Comparison of ENCODE assay signal across 22 cellular contexts in the genomic region with DNA sequence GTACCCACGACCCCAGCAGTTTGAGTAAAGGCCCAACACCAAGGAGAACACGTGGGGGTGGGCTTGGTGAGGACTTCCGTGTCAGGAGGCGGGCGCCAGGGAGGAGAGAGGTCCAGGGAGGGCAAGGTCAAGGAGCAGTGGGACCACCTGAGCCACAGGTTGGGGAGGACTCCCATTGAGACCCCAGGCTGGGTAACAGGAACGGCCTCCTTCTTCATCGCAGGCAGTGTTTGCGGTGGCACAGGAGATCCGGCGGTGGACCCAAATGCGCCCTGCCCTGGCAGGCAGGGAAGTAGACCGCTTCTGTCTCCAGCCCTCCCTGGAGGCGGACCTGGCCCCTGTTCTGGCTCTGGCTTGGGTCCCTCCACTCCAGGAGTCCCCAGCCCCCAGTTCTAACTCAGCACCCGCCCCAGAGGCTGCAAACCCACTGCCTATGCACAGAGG. TPM values are rescaled to one million over a fixed set of nuclear protein-coding genes. Genes with fewer than 3 reads are reported as not detected.
DNase-seq lines count a peak whose midpoint lies in the region; ATAC-seq, FAIRE-seq and TF ChIP-seq lines count a peak whose summit lies in the region.
"Had no signal": no experiment of that assay in that cellular context is flagged by ENCODE, and none has a peak within 500 bp of the region (broad histone marks: within the 10 kb centered on the region; RNA-seq: fewer than 3 reads in every experiment).

No MANE protein-coding gene starts in this region.

- TF ChIP-seq CTCF in SK-N-SH (IDR thresholded peaks at IDR 0.05) (no peak), K562 (IDR thresholded peaks at IDR 0.05 in 2 of 3, conservative IDR thresholded peaks at IDR 0.05 in 1 of 3; ENCODE audit: insufficient read depth in 2 of 3, low read depth in 1 of 3, low read length in 3 of 3) (no peak), smooth muscle cell (IDR thresholded peaks at IDR 0.05; ENCODE audit: borderline replicate concordance, insufficient read depth, poor library complexity, severe bottlenecking) (no peak), left lung (IDR thresholded peaks at IDR 0.05) (no peak)

- intact Hi-C loops in K562 (cut with micrococcal nuclease), result loop anchor here (5.0 kb wide), 1 partner anchor 138 kb away; no protein-coding TSS in a partner anchor
- intact Hi-C loops in left lung (cut with DNase I), result no loop called here

- no peaks in the 10 kb centered on the region for H3F3A ChIP-seq in SK-N-SH (replicated peaks; ENCODE audit: insufficient read depth)
- H3F3A ChIP-seq in smooth muscle cell (ENCODE audit: low read depth), result no peaks in the 10 kb centered on the region

- TF ChIP-seq EP300 in SK-N-SH (IDR thresholded peaks at IDR 0.05; ENCODE audit: borderline replicate concordance in 1 of 2, low read depth in 1 of 2, low read length in 1 of 2) (no peak), K562 (IDR thresholded peaks at IDR 0.05; ENCODE audit: low read length) (no peak)

- H3K9me1 ChIP-seq in K562 (ENCODE audit: control insufficient read depth, insufficient read depth, low read length), result peaks cover 2% of the 10 kb centered on the region

- peak overlapping the region; percentile 41; the same call in 1 of the 2 replicates for H3K4me2 ChIP-seq in SK-N-SH
- no peak overlapping the region for H3K4me2 ChIP-seq in K562 (ENCODE audit: insufficient read depth, low read length)
- peak overlapping the region; percentile 32 for H3K4me2 ChIP-seq in smooth muscle cell

- TF ChIP-seq RAD21 in SK-N-SH (IDR thresholded peaks at IDR 0.05; ENCODE audit: low read length) (no peak), K562 (CRISPR knock-in tag; conservative IDR thresholded peaks at IDR 0.05 in 1 of 2, IDR thresholded peaks at IDR 0.05 in 1 of 2) (no peak)

- H3K9me3 ChIP-seq in SK-N-SH, result no peaks in the 10 kb centered on the region
- H3K9me3 ChIP-seq in K562 (replicated peaks; ENCODE audit: control insufficient read depth, insufficient read depth, low read depth, low read length), result no peaks in the 10 kb centered on the region; the same call in 1 of the 2 replicates
- no peaks in the 10 kb centered on the region for H3K9me3 ChIP-seq in smooth muscle cell (replicated peaks; ENCODE audit: low read depth)
- H3K9me3 ChIP-seq in left lung, result no peaks in the 10 kb centered on the region
- H3K9me3 ChIP-seq: HAP-1 had no signal

- H3K4me1 Mint-ChIP-seq in memory B cell, result peaks cover 22% of the 10 kb centered on the region
- H3K4me1 Mint-ChIP-seq in activated T-cell treated with anti-CD3 and anti-CD28 coated beads, Interleukin-2, amount 50 U/mL, for 4 hours (ENCODE audit: low read depth), result peaks cover 21% of the 10 kb centered on the region

- no peak overlapping the region for H3K27ac ChIP-seq in SK-N-SH (ENCODE audit: low read depth in 2 of 2, low read length in 1 of 2)
- no peak overlapping the region for H3K27ac ChIP-seq in K562 (ENCODE audit: extremely low read depth, low read depth, low read length)
- no peak overlapping the region for H3K27ac ChIP-seq in smooth muscle cell (ENCODE audit: low read depth)
- H3K27ac ChIP-seq in left lung, result no peak overlapping the region
- H3K27ac ChIP-seq: 22Rv1 had no signal

- peak overlapping the region; percentile 47 for H3K4me3 Mint-ChIP-seq in memory B cell
- no peak overlapping the region for H3K4me3 Mint-ChIP-seq in activated T-cell treated with anti-CD3 and anti-CD28 coated beads, Interleukin-2, amount 50 U/mL, for 4 hours

- H3K4me3 ChIP-seq in SK-N-SH (ENCODE audit: low read depth in 2 of 2, low read length in 1 of 2) (no peak overlapping the region), K562 (no peak overlapping the region), smooth muscle cell (no peak overlapping the region), left lung (no peak overlapping the region)
- H3K4me3 ChIP-seq: HAP-1 had no signal

- no peaks in the 10 kb centered on the region for H4K20me1 ChIP-seq in SK-N-SH (ENCODE audit: insufficient read depth)
- peaks cover 58% of the 10 kb centered on the region for H4K20me1 ChIP-seq in K562 (replicated peaks; ENCODE audit: control insufficient read depth, insufficient read depth, low read length)
- no peaks in the 10 kb centered on the region for H4K20me1 ChIP-seq in smooth muscle cell (ENCODE audit: low read depth)

- no peaks in the 10 kb centered on the region for H3K36me3 Mint-ChIP-seq in memory B cell
- H3K36me3 Mint-ChIP-seq in activated T-cell treated with anti-CD3 and anti-CD28 coated beads, Interleukin-2, amount 50 U/mL, for 4 hours (ENCODE audit: insufficient read depth), result no peaks in the 10 kb centered on the region
- H3K36me3 Mint-ChIP-seq: CD4-positive, alpha-beta memory T cell had no signal

- H3K36me3 ChIP-seq in SK-N-SH (replicated peaks in 1 of 2; ENCODE audit: control insufficient read depth in 1 of 2, insufficient read depth in 2 of 2, low read length in 1 of 2) (no peaks in the 10 kb centered on the region), K562 (ENCODE audit: control insufficient read depth, insufficient read depth, low read length) (no peaks in the 10 kb centered on the region), smooth muscle cell (ENCODE audit: low read depth) (no peaks in the 10 kb centered on the region), left lung (no peaks in the 10 kb centered on the region)
- H3K36me3 ChIP-seq: HAP-1 had no signal

- 79% methylated on average over 14 of the region's 14 CpGs for WGBS in SK-N-SH (ENCODE audit: low lambda C conversion rate)
- WGBS in K562 (ENCODE audit: insufficient coverage, low coverage, missing lambda C conversion rate), result 30% methylated on average over 14 of the region's 14 CpGs
- WGBS in smooth muscle cell (ENCODE audit: low lambda C conversion rate), result 47% methylated on average over 5 of the region's 14 CpGs

- H3K27me3 ChIP-seq in SK-N-SH (ENCODE audit: insufficient read depth) (peaks cover 48% of the 10 kb centered on the region), K562 (ENCODE audit: control insufficient read depth in 2 of 2, insufficient read depth in 2 of 2, low read length in 2 of 2) (peaks cover 59 to 91% of the 10 kb centered on the region in 2 experiments; a peak in 4 of 5 replicates), smooth muscle cell (ENCODE audit: low read depth) (peaks cover 80% of the 10 kb centered on the region), left lung (peaks cover 64 to 100% of the 10 kb centered on the region in 2 donors)

- FAIRE-seq in K562 (lab: Jason Lieb, UNC), result no peak
- FAIRE-seq: D721Med, G401.6 had no signal

- no peak for TF ChIP-seq POLR2A in K562 (conservative IDR thresholded peaks at IDR 0.05)

- H3K27me3 Mint-ChIP-seq in memory B cell, result peaks cover 39% of the 10 kb centered on the region
- peaks cover 57% of the 10 kb centered on the region for H3K27me3 Mint-ChIP-seq in activated T-cell treated with anti-CD3 and anti-CD28 coated beads, Interleukin-2, amount 50 U/mL, for 4 hours (ENCODE audit: low read depth)

- DNase-seq in SK-N-SH (no peak), K562 (ENCODE audit: extremely low read depth in 1 of 4, low spot score in 3 of 4) (no peak), memory B cell (ENCODE audit: low spot score in 2 of 2) (no peak), smooth muscle cell (lab: John Stamatoyannopoulos, UW; ENCODE audit: unreplicated experiment) (no peak), left lung (no peak)
- DNase-seq in activated T-cell treated with anti-CD3 and anti-CD28 coated beads, Interleukin-2, amount 50 U/mL, for 4 hours, result no peak
- no peak for DNase-seq in activated T-cell treated with anti-CD3 and anti-CD28 coated beads, Interleukin-2, amount 50 U/mL, for 1 hour
- DNase-seq: CD4-positive, alpha-beta memory T cell; DMS79; IMR-90; NCI-H187; NCI-H345; NCI-H69; NK-92 treated with Interleukin-12 subunit alpha and Interleukin-12 subunit beta, amount 100 ng/mL, for 24 hours; RPMI8226; SIG-M5 had no signal

- no peak overlapping the region for H3K27ac Mint-ChIP-seq in memory B cell
- H3K27ac Mint-ChIP-seq: CD4-positive, alpha-beta memory T cell had no signal

- no peaks in the 10 kb centered on the region for H3K9me3 Mint-ChIP-seq in memory B cell
- no peaks in the 10 kb centered on the region for H3K9me3 Mint-ChIP-seq in activated T-cell treated with anti-CD3 and anti-CD28 coated beads, Interleukin-2, amount 50 U/mL, for 4 hours

- no TSS peak for BruUV-seq in K562 (replicated peaks; lab: Mats Ljungman, UMichigan)

- in situ Hi-C loops in K562 (cut with MboI), result no loop called here

- H3K9ac ChIP-seq in SK-N-SH (no peak overlapping the region), K562 (ENCODE audit: insufficient read depth in 1 of 2, low read depth in 2 of 2, low read length in 2 of 2) (peak overlapping the region in 1 of 2 experiments; percentile 21; a peak in 1 of 4 replicates), smooth muscle cell (ENCODE audit: low read depth) (no peak overlapping the region)

- POLR2A ChIA-PET in SK-N-SH (lab: Yijun Ruan, JAX) (no interaction called here), K562 (lab: Yijun Ruan, JAX) (interaction anchor here (0.6 to 4.5 kb wide), 7 partner anchors 9 to 162 kb away, joined by 3 to 37 read pairs (median 6); no protein-coding TSS in a partner anchor)

- H2AFZ ChIP-seq in SK-N-SH (ENCODE audit: low read depth), result no peak overlapping the region
- no peak overlapping the region for H2AFZ ChIP-seq in K562 (ENCODE audit: low read depth, low read length)
- no peak overlapping the region for H2AFZ ChIP-seq in smooth muscle cell (ENCODE audit: low read depth)

- H3K9me2 ChIP-seq in SK-N-SH, result no peaks in the 10 kb centered on the region

- CTCF ChIA-PET in SK-N-SH (lab: Yijun Ruan, JAX) (interaction anchor here (0.8 to 2.5 kb wide), 6 partner anchors 9 to 156 kb away, joined by 3 to 15 read pairs (median 5); no protein-coding TSS in a partner anchor), K562 (lab: Yijun Ruan, JAX; ENCODE audit: low intra/inter-chr PET ratio) (interaction anchor here (1.4 to 3.8 kb wide), 2 partner anchors 155 to 158 kb away, joined by 3 to 91 read pairs; no protein-coding TSS in a partner anchor)

- H3K79me2 ChIP-seq in SK-N-SH (ENCODE audit: insufficient read depth) (no peaks in the 10 kb centered on the region), K562 (ENCODE audit: control insufficient read depth, insufficient read depth, low read length) (no peaks in the 10 kb centered on the region), smooth muscle cell (ENCODE audit: low read depth) (no peaks in the 10 kb centered on the region)

- ATAC-seq in SK-N-SH treated with all-trans-retinoic acid at 6 μM for 48 hours (no peak), K562 (no peak), memory B cell (ENCODE audit: low read depth) (no peak), left lung (no peak)
- ATAC-seq in activated T-cell treated with anti-CD3 and anti-CD28 coated beads, Interleukin-2, amount 50 U/mL, for 4 hours, result no peak

- H3K4me1 ChIP-seq in SK-N-SH (ENCODE audit: control insufficient read depth in 1 of 2, insufficient read depth in 2 of 2, low read depth in 1 of 2, low read length in 1 of 2) (peaks cover 0 to 10% of the 10 kb centered on the region in 2 experiments; a peak in 1 of 4 replicates), K562 (replicated peaks in 1 of 2; ENCODE audit: control insufficient read depth in 2 of 2, insufficient read depth in 2 of 2, low read length in 2 of 2) (peaks cover 12 to 80% of the 10 kb centered on the region in 2 experiments; a peak in 4 of 5 replicates), smooth muscle cell (ENCODE audit: low read depth) (peaks cover 12% of the 10 kb centered on the region), left lung (peaks cover 3 to 35% of the 10 kb centered on the region in 2 donors)
- H3K4me1 ChIP-seq: HAP-1 had no signal

RNA-seq across cellular contexts. Expression of a gene that starts 5.9 kb away (rescaled TPM):
- polyA plus RNA-seq in SK-N-SH (2012; rRNA removed) (not detected in 2 replicates), K562 (2011; rRNA removed) (2.5 and 9.5 TPM in 2 replicates), K562 (2014; fragmentation: Illumina TruSeq; extraction: Trizol) (8.0 and 12.8 TPM in 2 replicates), K562 (2014; fragmentation: Nextera tagmentation; extraction: Ambion mirVana) (under 1 TPM; 0.07 to 0.11 TPM), K562 (2014; rRNA removed) (14.7 and 17.1 TPM in 2 replicates), smooth muscle cell (not detected in 2 replicates)
- polyA plus RNA-seq in SK-N-SH (2012; cell fraction: cytosol; rRNA removed), result 0.07 TPM in 1 of 2 replicates, not detected in the other
- polyA plus RNA-seq in SK-N-SH (2012; cell fraction: nucleus; rRNA removed), result 0.29 and 0.41 TPM in 2 replicates
- 31.9 and 90.7 TPM in 2 replicates for total RNA-seq in K562 (2011; cell fraction: chromatin; rRNA removed; ENCODE audit: low replicate concordance)
- total RNA-seq in K562 (2011; cell fraction: nucleolus; rRNA removed), result 41.9 and 52.4 TPM in 2 replicates
- total RNA-seq in K562 (2011; cell fraction: nucleoplasm; rRNA removed), result 40.6 and 47.0 TPM in 2 replicates
- total RNA-seq in K562 (2014; rRNA removed) (8.9 and 14.0 TPM in 2 replicates), K562 (2014; rRNA removed; fragmentation: Illumina TruSeq; extraction: Trizol) (2.1 and 2.6 TPM in 2 replicates), K562 (2015; rRNA removed; fragmentation: Illumina TruSeq; extraction: Trizol) (3.5 and 3.9 TPM in 2 replicates), K562 (2021) (34.2 and 35.0 TPM in 2 replicates), smooth muscle cell (not detected in 2 replicates), left lung (10 to 100 TPM in 1 of 2 donors, 1 to 10 TPM in 1; 4.4 to 11.2 TPM)
- 5.8 and 7.7 TPM in 2 replicates for polyA plus RNA-seq in K562 (2011; cell fraction: cytosol; rRNA removed)
- 55.1 and 87.1 TPM in 2 replicates for polyA plus RNA-seq in K562 (2011; cell fraction: nucleus; rRNA removed)
- polyA plus RNA-seq in K562 (2012), result 12.4 and 14.0 TPM in 2 replicates
- polyA minus RNA-seq in K562 (2011; rRNA and poly(A)+ RNA removed), result 2.2 and 5.5 TPM in 2 replicates
- polyA minus RNA-seq in K562 (2011; cell fraction: cytosol; rRNA and poly(A)+ RNA removed), result 5.4 and 22.9 TPM in 2 replicates
- 20.1 and 45.7 TPM in 2 replicates for polyA minus RNA-seq in K562 (2011; cell fraction: nucleus; rRNA and poly(A)+ RNA removed)
- total RNA-seq in activated T-cell treated with anti-CD3 and anti-CD28 coated beads, Interleukin-2, amount 50 U/mL, for 4 hours, result not detected
- total RNA-seq: CD4-positive, alpha-beta memory T cell; IMR-90 had no signal
- polyA plus RNA-seq: BJ; CD4-positive, alpha-beta memory T cell had no signal

RNA-seq across cellular contexts. Expression of a gene that starts 31.4 kb away (rescaled TPM):
- polyA plus RNA-seq in SK-N-SH (2012; rRNA removed) (0.49 and 1.5 TPM in 2 replicates), K562 (2011; rRNA removed) (9.2 and 33.6 TPM in 2 replicates), K562 (2014; fragmentation: Illumina TruSeq; extraction: Trizol) (1.6 and 15.2 TPM in 2 replicates), K562 (2014; fragmentation: Nextera tagmentation; extraction: Ambion mirVana) (1 to 10 TPM in 1 of 2 experiments, under 1 TPM in 1; 0.69 to 1.1 TPM), K562 (2014; rRNA removed) (110 and 150 TPM in 2 replicates), smooth muscle cell (6.7 and 9.7 TPM in 2 replicates)
- polyA plus RNA-seq in SK-N-SH (2012; cell fraction: cytosol; rRNA removed), result 0.49 and 0.85 TPM in 2 replicates
- polyA plus RNA-seq in SK-N-SH (2012; cell fraction: nucleus; rRNA removed), result 7.2 and 43.4 TPM in 2 replicates
- total RNA-seq in K562 (2011; cell fraction: chromatin; rRNA removed; ENCODE audit: low replicate concordance), result 12.5 and 89.3 TPM in 2 replicates
- 145 and 149 TPM in 2 replicates for total RNA-seq in K562 (2011; cell fraction: nucleolus; rRNA removed)
- total RNA-seq in K562 (2011; cell fraction: nucleoplasm; rRNA removed), result 44.7 and 52.3 TPM in 2 replicates
- total RNA-seq in K562 (2014; rRNA removed) (85.2 and 90.0 TPM in 2 replicates), K562 (2014; rRNA removed; fragmentation: Illumina TruSeq; extraction: Trizol) (2.1 and 2.8 TPM in 2 replicates), K562 (2015; rRNA removed; fragmentation: Illumina TruSeq; extraction: Trizol) (1.6 and 5.2 TPM in 2 replicates), K562 (2021) (139 and 162 TPM in 2 replicates), smooth muscle cell (0.94 and 3.0 TPM in 2 replicates), left lung (1 to 10 TPM in 1 of 2 donors, not detected in 1; 3.6 TPM)
- polyA plus RNA-seq in K562 (2011; cell fraction: cytosol; rRNA removed), result 60.0 and 286 TPM in 2 replicates
- 103 and 165 TPM in 2 replicates for polyA plus RNA-seq in K562 (2011; cell fraction: nucleus; rRNA removed)
- 49.9 and 97.0 TPM in 2 replicates for polyA plus RNA-seq in K562 (2012)
- 2.4 and 2.8 TPM in 2 replicates for polyA minus RNA-seq in K562 (2011; rRNA and poly(A)+ RNA removed)
- polyA minus RNA-seq in K562 (2011; cell fraction: cytosol; rRNA and poly(A)+ RNA removed), result 43.2 and 113 TPM in 2 replicates
- 19.4 and 37.3 TPM in 2 replicates for polyA minus RNA-seq in K562 (2011; cell fraction: nucleus; rRNA and poly(A)+ RNA removed)
- total RNA-seq in activated T-cell treated with anti-CD3 and anti-CD28 coated beads, Interleukin-2, amount 50 U/mL, for 4 hours, result under 1 TPM in 2 of 3 donors, not detected in 1; 0.25 to 0.37 TPM
- total RNA-seq: CD4-positive, alpha-beta memory T cell had no signal
- polyA plus RNA-seq: CD4-positive, alpha-beta memory T cell had no signal

RNA-seq across cellular contexts. Expression of a gene that starts 40.4 kb away (rescaled TPM):
- polyA plus RNA-seq in SK-N-SH (2012; rRNA removed) (10.4 and 14.0 TPM in 2 replicates), K562 (2011; rRNA removed) (119 and 238 TPM in 2 replicates), K562 (2014; fragmentation: Illumina TruSeq; extraction: Trizol) (135 and 164 TPM in 2 replicates), K562 (2014; fragmentation: Nextera tagmentation; extraction: Ambion mirVana) (1 to 10 TPM in 1 of 2 experiments, under 1 TPM in 1; 0.03 to 1.9 TPM), K562 (2014; rRNA removed) (129 and 135 TPM in 2 replicates), smooth muscle cell (41.5 and 64.1 TPM in 2 replicates)
- polyA plus RNA-seq in SK-N-SH (2012; cell fraction: cytosol; rRNA removed), result 6.1 and 11.1 TPM in 2 replicates
- 34.8 and 52.6 TPM in 2 replicates for polyA plus RNA-seq in SK-N-SH (2012; cell fraction: nucleus; rRNA removed)
- total RNA-seq in K562 (2011; cell fraction: chromatin; rRNA removed; ENCODE audit: low replicate concordance), result 625 and 1,610 TPM in 2 replicates
- total RNA-seq in K562 (2011; cell fraction: nucleolus; rRNA removed), result 538 and 650 TPM in 2 replicates
- 407 and 495 TPM in 2 replicates for total RNA-seq in K562 (2011; cell fraction: nucleoplasm; rRNA removed)
- total RNA-seq in K562 (2014; rRNA removed) (116 and 125 TPM in 2 replicates), K562 (2014; rRNA removed; fragmentation: Illumina TruSeq; extraction: Trizol) (92.5 and 94.6 TPM in 2 replicates), K562 (2015; rRNA removed; fragmentation: Illumina TruSeq; extraction: Trizol) (28.1 and 34.9 TPM in 2 replicates), K562 (2021) (177 and 195 TPM in 2 replicates), smooth muscle cell (19.9 and 26.6 TPM in 2 replicates), left lung (10 to 100 TPM; 14.6 to 20.3 TPM)
- polyA plus RNA-seq in K562 (2011; cell fraction: cytosol; rRNA removed), result 143 and 156 TPM in 2 replicates
- polyA plus RNA-seq in K562 (2011; cell fraction: nucleus; rRNA removed), result 671 and 957 TPM in 2 replicates
- polyA plus RNA-seq in K562 (2012), result 122 and 123 TPM in 2 replicates
- polyA minus RNA-seq in K562 (2011; rRNA and poly(A)+ RNA removed), result 306 and 458 TPM in 2 replicates
- polyA minus RNA-seq in K562 (2011; cell fraction: cytosol; rRNA and poly(A)+ RNA removed), result 83.2 and 205 TPM in 2 replicates
- 284 and 666 TPM in 2 replicates for polyA minus RNA-seq in K562 (2011; cell fraction: nucleus; rRNA and poly(A)+ RNA removed)
- total RNA-seq in activated T-cell treated with anti-CD3 and anti-CD28 coated beads, Interleukin-2, amount 50 U/mL, for 4 hours, result 1 to 10 TPM in 2 of 3 donors, under 1 TPM in 1; 0.38 to 1.3 (median 1.1) TPM
- total RNA-seq: CD4-positive, alpha-beta memory T cell had no signal
- polyA plus RNA-seq: CD4-positive, alpha-beta memory T cell had no signal
